In the genomic region with DNA sequence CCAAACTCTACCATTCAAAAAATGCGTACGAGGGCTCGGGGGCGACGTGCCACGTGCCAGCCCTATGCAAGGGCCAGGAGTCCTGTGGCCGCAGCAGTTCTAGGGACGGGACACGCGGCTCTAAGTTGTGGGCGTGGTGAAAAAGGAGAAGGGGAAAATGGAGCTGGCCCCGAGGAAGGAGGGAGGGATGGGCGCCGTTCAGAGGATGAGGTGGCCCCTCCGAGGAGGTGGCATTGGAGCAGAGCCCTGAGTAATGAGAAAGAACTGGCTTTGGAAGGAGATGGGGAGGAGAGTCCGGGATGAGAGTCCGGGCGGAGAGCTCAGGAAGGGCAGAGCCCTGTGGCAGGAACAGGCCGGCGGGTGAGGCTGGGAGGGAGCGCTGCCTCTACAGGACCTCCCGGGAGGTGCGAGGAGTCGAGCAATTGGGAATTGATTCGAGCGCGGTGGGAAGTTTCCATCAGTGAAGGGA, we compare ENCODE assay signal across 8 cellular contexts. TPM values are rescaled to one million over a fixed set of nuclear protein-coding genes. Genes with fewer than 3 reads are reported as not detected.
DNase-seq lines count a peak whose midpoint lies in the region; ATAC-seq, FAIRE-seq and TF ChIP-seq lines count a peak whose summit lies in the region.

No MANE protein-coding gene starts in this region.

- TF ChIP-seq CTCF in breast epithelium (IDR thresholded peaks at IDR 0.05) = no peak
- TF ChIP-seq CTCF in MCF 10A (IDR thresholded peaks at IDR 0.05; ENCODE audit: unreplicated experiment) = no peak
- TF ChIP-seq CTCF in astrocyte of the cerebellum (IDR thresholded peaks at IDR 0.05; ENCODE audit: low read depth, low read length, missing control alignments) = peak; percentile 10
- no peak for TF ChIP-seq CTCF in left lung (IDR thresholded peaks at IDR 0.05)
- TF ChIP-seq CTCF in transverse colon (IDR thresholded peaks at IDR 0.05) = no peak

- H3K36me3 ChIP-seq in breast epithelium = no peaks in the 10 kb centered on the region
- H3K36me3 ChIP-seq in left lung = no peaks in the 10 kb centered on the region
- H3K36me3 ChIP-seq in transverse colon = no peaks in the 10 kb centered on the region

- 3% methylated on average over 26 of the region's 27 CpGs; no CpG with 5 or more reads in 1 of the 2 donors for WGBS in transverse colon (ENCODE audit: low coverage in 1 of 2), 2 donors

- peak; percentile 64 for ATAC-seq in left lung
- ATAC-seq in HG03159 (IDR thresholded peaks at IDR 0.05; ENCODE audit: unreplicated experiment) = no peak

- no TSS peak for BruUV-seq in MCF 10A (replicated peaks; lab: Mats Ljungman, UMichigan)

- H3K4me3 ChIP-seq in breast epithelium = peak overlapping the region; percentile 36 to 67 (median 42)
- H3K4me3 ChIP-seq in astrocyte of the cerebellum (ENCODE audit: low read depth, low read length) = peak overlapping the region; percentile 22
- H3K4me3 ChIP-seq in left lung = peak overlapping the region; percentile 35 to 42
- H3K4me3 ChIP-seq in transverse colon = peak overlapping the region in 3 of 4 donors; percentile 5 to 48 (median 21)

- H3K4me1 ChIP-seq in breast epithelium (peaks cover 0 to 4% of the 10 kb centered on the region in 2 donors), left lung (peaks cover 14 to 22% of the 10 kb centered on the region in 2 donors), transverse colon (peaks cover 0 to 17% (median 13%) of the 10 kb centered on the region in 4 donors)

- CTCF ChIA-PET in MCF 10A (lab: Yijun Ruan, JAX) = interaction anchor here (0.7 to 0.8 kb wide), 2 partner anchors 9 to 132 kb away, joined by 3 read pairs; no protein-coding TSS in a partner anchor

- no peaks in the 10 kb centered on the region for H3K27me3 Mint-ChIP-seq in MCF 10A (ENCODE audit: insufficient read depth, unreplicated experiment)

- H3K27me3 ChIP-seq in breast epithelium = no peaks in the 10 kb centered on the region
- peaks cover 0 to 52% of the 10 kb centered on the region in 2 donors for H3K27me3 ChIP-seq in left lung
- peaks cover 9% of the 10 kb centered on the region for H3K27me3 ChIP-seq in transverse colon

- DNase-seq in breast epithelium (ENCODE audit: low spot score in 2 of 2) (no peak), MCF 10A (ENCODE audit: unreplicated experiment) (no peak), astrocyte of the cerebellum (ENCODE audit: low read depth) (no peak), left lung (peak; percentile 53 to 78), transverse colon (no peak), HTR-8/SVneo (ENCODE audit: insufficient read length, low spot score) (no peak)
- no peak for DNase-seq in activated CD8-positive, alpha-beta memory T cell treated with anti-CD3 and anti-CD28 coated beads, Interleukin-2, amount 50 U/mL, for 48 hours

- H3K9me3 ChIP-seq in breast epithelium (no peaks in the 10 kb centered on the region), left lung (no peaks in the 10 kb centered on the region), transverse colon (no peaks in the 10 kb centered on the region)

- in situ Hi-C loops in astrocyte of the cerebellum (cut with HindIII; ENCODE audit: low sequenced_read_pairs) (loop anchor here (5.0 to 10.0 kb wide), 3 partner anchors 45 to 85 kb away; no protein-coding TSS in a partner anchor), transverse colon (cut with MboI; ENCODE audit: low pct_ligation_motif_present in 1 of 4, low pct_unique_long_range_greater_than_20kb in 1 of 4, low sequenced_read_pairs in 3 of 4) (loop anchor here in 1 of 4 donors (10.0 kb wide), 1 partner anchor 138 kb away; no protein-coding TSS in a partner anchor)

- FAIRE-seq in HTR-8/SVneo (lab: Jason Lieb, UNC) = no peak

- POLR2A ChIA-PET in MCF 10A (lab: Yijun Ruan, JAX) = interaction anchor here (1.0 to 2.0 kb wide), 4 partner anchors 9 to 114 kb away, joined by 3 to 11 read pairs (median 6); no protein-coding TSS in a partner anchor

- no peak for TF ChIP-seq POLR2A in breast epithelium (IDR thresholded peaks at IDR 0.05)
- TF ChIP-seq POLR2A in transverse colon (IDR thresholded peaks at IDR 0.05) = no peak

- no peak overlapping the region for H3K4me3 Mint-ChIP-seq in MCF 10A (ENCODE audit: unreplicated experiment)

- peaks cover 7% of the 10 kb centered on the region for H3K4me1 Mint-ChIP-seq in MCF 10A (ENCODE audit: insufficient read depth, unreplicated experiment)

- H3K27ac Mint-ChIP-seq in MCF 10A (ENCODE audit: low read depth, unreplicated experiment) = no peak overlapping the region

- H3K27ac ChIP-seq in breast epithelium (no peak overlapping the region), left lung (no peak overlapping the region), transverse colon (peak overlapping the region in 2 of 4 donors; percentile 22 to 55)

- TF ChIP-seq EP300 in transverse colon (IDR thresholded peaks at IDR 0.05; ENCODE audit: low read depth) = no peak

- peaks cover 6% of the 10 kb centered on the region for H3K36me3 Mint-ChIP-seq in MCF 10A (ENCODE audit: insufficient read depth, unreplicated experiment)

- H3K9me3 Mint-ChIP-seq in MCF 10A (ENCODE audit: unreplicated experiment) = no peaks in the 10 kb centered on the region

- intact Hi-C loops in breast epithelium (cut with DNase I; ENCODE audit: low total_unique reads) (no loop called here), MCF 10A (cut with micrococcal nuclease) (no loop called here), left lung (cut with DNase I) (no loop called here), transverse colon (cut with DNase I; ENCODE audit: low total_unique reads) (no loop called here)

RNA-seq across cellular contexts. Expression of a gene that starts 21.0 kb away (rescaled TPM):
- 10 to 100 TPM; 50.9 to 81.4 (median 79.3) TPM for total RNA-seq in breast epithelium
- 50.9 and 56.0 TPM in 2 replicates for total RNA-seq in MCF 10A (2022)
- total RNA-seq in left lung = 10 to 100 TPM; 65.0 to 67.7 TPM
- total RNA-seq in transverse colon = 100 to 1,000 TPM in 1 of 4 donors, 10 to 100 TPM in 3; 52.7 to 114 (median 79.4) TPM

RNA-seq across cellular contexts. Expression of a gene that starts 28.5 kb away (rescaled TPM):
- total RNA-seq in breast epithelium (not detected), MCF 10A (2022) (2.7 and 7.0 TPM in 2 replicates), left lung (under 1 TPM; 0.15 to 0.18 TPM), transverse colon (1 to 10 TPM in 2 of 4 donors, under 1 TPM in 2; 0.32 to 1.4 (median 0.90) TPM)

RNA-seq across cellular contexts. Expression of a gene that starts 32.8 kb away (rescaled TPM):
- total RNA-seq in breast epithelium = 100 to 1,000 TPM; 257 to 326 (median 293) TPM
- total RNA-seq in MCF 10A (2022) = 461 and 466 TPM in 2 replicates
- total RNA-seq in left lung = 100 to 1,000 TPM; 267 to 281 TPM
- total RNA-seq in transverse colon = 1,000 to 10,000 TPM in 2 of 4 donors, 100 to 1,000 TPM in 2; 471 to 1,475 (median 1,057) TPM

Comparison
In these comparisons a context has a peak if more than half of its experiments do, and no peak if none do; other contexts are left out.
1. DNase-seq: peak in left lung (2 of 2); none in breast epithelium (0 of 2), MCF 10A (single experiment), astrocyte of the cerebellum (single experiment), transverse colon (single experiment), HTR-8/SVneo (single experiment) and activated CD8-positive, alpha-beta memory T cell treated with anti-CD3 and anti-CD28 coated beads, Interleukin-2, amount 50 U/mL, for 48 hours (single experiment).
2. Peak in every context shown above with its lines, with median percentiles within 50 percentile points of each other: H3K4me3 ChIP-seq.